ENCODE assay signal across 8 cellular contexts in genomic region chrX:52934704-52935468, GRCh38. TPM values are rescaled to one million over a fixed set of nuclear protein-coding genes. Genes with fewer than 3 reads are reported as not detected.
A peak's percentile ranks its signal among the peaks of the same experiment; 100 is the strongest.
DNase-seq lines count a peak whose midpoint lies in the region; ATAC-seq lines count a peak whose summit lies in the region.

No MANE protein-coding gene starts in this region.

- H2AK5ac ChIP-seq in mesenchymal stem cell (ENCODE audit: low read length, severe bottlenecking), result no peak overlapping the region

- peak overlapping the region; percentile 81 for H3K4me3 ChIP-seq in effector memory CD4-positive, alpha-beta T cell (ENCODE audit: insufficient read depth, low read depth, low read length, poor library complexity, severe bottlenecking)
- peak overlapping the region; percentile 64 to 88 for H3K4me3 ChIP-seq in mesenchymal stem cell (ENCODE audit: insufficient read depth in 1 of 2, low read depth in 1 of 2, low read length in 2 of 2)

- H2BK5ac ChIP-seq in mesenchymal stem cell (ENCODE audit: low read depth, low read length, poor library complexity, severe bottlenecking), result peak overlapping the region; percentile 91

- peak overlapping the region; percentile 49 for H3K4me2 ChIP-seq in mesenchymal stem cell (ENCODE audit: low read length, poor library complexity, severe bottlenecking)

- peak overlapping the region; percentile 95 to 96 for H3K4ac ChIP-seq in mesenchymal stem cell (ENCODE audit: low read depth in 1 of 2, low read length in 2 of 2)

- H3K79me1 ChIP-seq in mesenchymal stem cell (replicated peaks; ENCODE audit: low read length, poor library complexity, severe bottlenecking), result no peaks in the 10 kb centered on the region

- no peaks in the 10 kb centered on the region for H3K9me3 ChIP-seq in effector memory CD4-positive, alpha-beta T cell (ENCODE audit: control insufficient read depth, low read length)
- no peaks in the 10 kb centered on the region for H3K9me3 ChIP-seq in mesenchymal stem cell (ENCODE audit: control insufficient read depth, low read length)

- peak overlapping the region; percentile 49 for H2BK120ac ChIP-seq in mesenchymal stem cell (ENCODE audit: low read depth, low read length)

- no peaks in the 10 kb centered on the region for H3K27me3 ChIP-seq in effector memory CD4-positive, alpha-beta T cell (replicated peaks; ENCODE audit: control insufficient read depth, insufficient read depth, low read length, poor library complexity, severe bottlenecking)
- no peaks in the 10 kb centered on the region for H3K27me3 ChIP-seq in mesenchymal stem cell (ENCODE audit: control insufficient read depth in 1 of 2, insufficient read depth in 1 of 2, low read length in 2 of 2)

- WGBS in mesenchymal stem cell, result under 1% methylated on average over 24 of the region's 61 CpGs

- H3K14ac ChIP-seq in mesenchymal stem cell (ENCODE audit: low read length in 2 of 2), result peak overlapping the region in 1 of 2 experiments; percentile 93

- peak overlapping the region; percentile 95 for H3K27ac ChIP-seq in effector memory CD4-positive, alpha-beta T cell (ENCODE audit: insufficient read depth, low read length, poor library complexity, severe bottlenecking)
- peak overlapping the region; percentile 99 for H3K27ac ChIP-seq in mesenchymal stem cell (ENCODE audit: low read length, poor library complexity, severe bottlenecking)

- peak overlapping the region; percentile 97 for H3K9ac ChIP-seq in mesenchymal stem cell (ENCODE audit: low read length)

- H2BK12ac ChIP-seq in mesenchymal stem cell (ENCODE audit: low read length in 2 of 2), result no peak overlapping the region

- in situ Hi-C loops in Caki2 (cut with HindIII; ENCODE audit: low pct_unique_long_range_greater_than_20kb, low sequenced_read_pairs), result no loop called here

- peak overlapping the region; percentile 93 for H4K91ac ChIP-seq in mesenchymal stem cell (ENCODE audit: low read length)

- peak overlapping the region; percentile 42 for H2AFZ ChIP-seq in mesenchymal stem cell (ENCODE audit: low read depth, low read length)

- peak; percentile 96 for ATAC-seq in GM21360 (IDR thresholded peaks at IDR 0.05; ENCODE audit: unreplicated experiment)

- peak overlapping the region; percentile 94 for H4K8ac ChIP-seq in mesenchymal stem cell (ENCODE audit: low read length)

- DNase-seq in Caki2 (ENCODE audit: low read depth) (peak; percentile 88), HT-29 (ENCODE audit: low spot score) (peak; percentile 95), NK-92 (lab: John Stamatoyannopoulos, UW; ENCODE audit: unreplicated experiment) (peak; percentile 26), mesenchymal stem cell (peak; percentile 94)
- peak; percentile 100 for DNase-seq in activated CD8-positive, alpha-beta memory T cell treated with anti-CD3 and anti-CD28 coated beads for 24 hours
- peak; percentile 84 to 91 (median 84) for DNase-seq in effector memory CD4-positive, alpha-beta T cell
- DNase-seq in stimulated activated CD8-positive, alpha-beta memory T cell treated with anti-CD3 and anti-CD28 coated beads, Interleukin-12 subunit alpha, Interleukin-12 subunit beta, amount 100 ng/mL, for 4 hours (ENCODE audit: low read depth), result peak; percentile 93

- peaks cover 4% of the 10 kb centered on the region for H3K4me1 ChIP-seq in effector memory CD4-positive, alpha-beta T cell (ENCODE audit: control insufficient read depth, insufficient read depth, low read length, poor library complexity, severe bottlenecking)
- H3K4me1 ChIP-seq in mesenchymal stem cell (ENCODE audit: control insufficient read depth, insufficient read depth, low read depth, low read length), result peaks cover 2% of the 10 kb centered on the region

- H2BK15ac ChIP-seq in mesenchymal stem cell (ENCODE audit: low read depth, poor library complexity, severe bottlenecking), result no peak overlapping the region

- no peaks in the 10 kb centered on the region for H3K36me3 ChIP-seq in effector memory CD4-positive, alpha-beta T cell (ENCODE audit: control insufficient read depth, insufficient read depth, low read length)
- H3K36me3 ChIP-seq in mesenchymal stem cell (ENCODE audit: control insufficient read depth in 1 of 2, insufficient read depth in 2 of 2, low read depth in 1 of 2, low read length in 2 of 2), result no peaks in the 10 kb centered on the region

- no peak overlapping the region for H3K23ac ChIP-seq in mesenchymal stem cell (ENCODE audit: low read length in 2 of 2)

- H3K18ac ChIP-seq in mesenchymal stem cell (ENCODE audit: low read depth in 1 of 2, low read length in 2 of 2), result peak overlapping the region; percentile 91 to 94

RNA-seq across cellular contexts. Expression of gene FAM156A, which starts 23.4 kb away (rescaled TPM):
- total RNA-seq in Caki2 (2014; rRNA removed; shearing (Covaris generic); ENCODE audit: low replicate concordance), result 1.3 and 29.6 TPM in 2 replicates
- 13.2 and 20.8 TPM in 2 replicates for total RNA-seq in HT-29 (2014; rRNA removed; shearing (Covaris generic))
- polyA plus RNA-seq in mesenchymal stem cell (2013, experiment 1 of 2), result 15.8 TPM
- 12.3 TPM for polyA plus RNA-seq in mesenchymal stem cell (2013, experiment 2 of 2)

RNA-seq across cellular contexts. Expression of gene FAM156B, which starts 37.8 kb away (rescaled TPM):
- total RNA-seq in Caki2 (2014; rRNA removed; shearing (Covaris generic); ENCODE audit: low replicate concordance), result 29.0 and 32.1 TPM in 2 replicates
- 28.7 and 36.4 TPM in 2 replicates for total RNA-seq in HT-29 (2014; rRNA removed; shearing (Covaris generic))
- polyA plus RNA-seq in mesenchymal stem cell (2013, experiment 1 of 2), result 17.9 TPM
- polyA plus RNA-seq in mesenchymal stem cell (2013, experiment 2 of 2), result 17.9 TPM

Comparison
In these comparisons a context has a peak if more than half of its experiments do, and no peak if none do; other contexts are left out.
1. Peak in every context shown above with its lines: DNase-seq, ATAC-seq, H3K4me3 ChIP-seq and H3K27ac ChIP-seq.
2. DNase-seq: peak in every context shown above with its lines; median percentile 100 in activated CD8-positive, alpha-beta memory T cell treated with anti-CD3 and anti-CD28 coated beads for 24 hours; 95 in HT-29; 94 in mesenchymal stem cell; 93 in stimulated activated CD8-positive, alpha-beta memory T cell treated with anti-CD3 and anti-CD28 coated beads, Interleukin-12 subunit alpha, Interleukin-12 subunit beta, amount 100 ng/mL, for 4 hours; 88 in Caki2; 84 in effector memory CD4-positive, alpha-beta T cell; 26 in NK-92.